Comparison of ENCODE assay signal across 8 cellular contexts in genomic region chr1:51192213-51192843, GRCh38. TPM values are rescaled to one million over a fixed set of nuclear protein-coding genes. Genes with fewer than 3 reads are reported as not detected.
DNase-seq lines count a peak whose midpoint lies in the region; ATAC-seq, FAIRE-seq and TF ChIP-seq lines count a peak whose summit lies in the region.

No MANE protein-coding gene starts in this region.

- peaks cover 7% of the 10 kb centered on the region for H3K27me3 Mint-ChIP-seq in activated B cell treated with CpG ODN at 0.5 μM for 24 hours

- H3K4me3 Mint-ChIP-seq in activated B cell treated with CpG ODN at 0.5 μM for 24 hours = no peak overlapping the region

- 22% methylated on average over 3 of the region's 3 CpGs for WGBS in A549 (ENCODE audit: missing lambda C conversion rate)
- 32% methylated on average over 3 of the region's 3 CpGs for WGBS in right lobe of liver (ENCODE audit: insufficient coverage, low coverage, low lambda C conversion rate, missing lambda C conversion rate)

- no peaks in the 10 kb centered on the region for H3K36me3 ChIP-seq in right lobe of liver

- TF ChIP-seq RAD21 in A549 (conservative IDR thresholded peaks at IDR 0.05 in 1 of 2, IDR thresholded peaks at IDR 0.05 in 1 of 2) = peak; percentile 51 to 57; a peak in 3 of 5 replicates

- no peaks in the 10 kb centered on the region for H3K4me1 Mint-ChIP-seq in activated B cell treated with CpG ODN at 0.5 μM for 24 hours

- POLR2A ChIA-PET in A549 (lab: Yijun Ruan, JAX) = interaction anchor here (0.6 kb wide), 1 partner anchor 214 kb away, joined by 3 read pairs; no protein-coding TSS in a partner anchor
- POLR2A ChIA-PET in activated B cell treated with CpG ODN at 0.5 μM for 24 hours (lab: Charles Lee) = no interaction called here

- H3K4me1 ChIP-seq in A549 = no peaks in the 10 kb centered on the region
- no peaks in the 10 kb centered on the region for H3K4me1 ChIP-seq in right lobe of liver

- no peak overlapping the region for H3K4me2 ChIP-seq in A549

- intact Hi-C loops in activated B cell treated with CpG ODN at 0.5 μM for 24 hours (cut with micrococcal nuclease) (loop anchor here (1.0 kb wide), 1 partner anchor 105 kb away; no protein-coding TSS in a partner anchor), right lobe of liver (cut with DNase I) (loop anchor here in 1 of 2 donors (10.0 kb wide), 1 partner anchor 102 kb away; no protein-coding TSS in a partner anchor)

- DNase-seq in A549 (ENCODE audit: low read depth in 1 of 2, low spot score in 1 of 2) (peak; percentile 35 to 67), NCI-H2107 treated with DMSO at 0.1 percent for 48 hours (lab: John Stamatoyannopoulos, UW; ENCODE audit: unreplicated experiment) (peak; percentile 58), activated B cell treated with CpG ODN at 0.5 μM for 24 hours (peak; percentile 16), choroid plexus epithelial cell (ENCODE audit: low read depth) (peak; percentile 92), right lobe of liver (peak in 2 of 3 donors; percentile 38 to 55)
- DNase-seq in stimulated activated CD8-positive, alpha-beta memory T cell treated with anti-CD3 and anti-CD28 coated beads, Interleukin-12 subunit alpha, Interleukin-12 subunit beta, amount 100 ng/mL, for 24 hours (ENCODE audit: extremely low read depth) = peak; percentile 5

- TF ChIP-seq POLR2A in A549 (IDR thresholded peaks at IDR 0.05; ENCODE audit: low read length) = no peak
- TF ChIP-seq POLR2A in right lobe of liver (IDR thresholded peaks at IDR 0.05) = no peak

- H3K9me3 ChIP-seq in A549 = no peaks in the 10 kb centered on the region
- no peaks in the 10 kb centered on the region for H3K9me3 ChIP-seq in right lobe of liver

- TF ChIP-seq EP300 in A549 (IDR thresholded peaks at IDR 0.05) = no peak

- FAIRE-seq in A549 (lab: Jason Lieb, UNC) = no peak

- peak; percentile 77 to 83; a peak in 5 of 6 replicates for ATAC-seq in A549
- ATAC-seq in activated B cell treated with CpG ODN at 0.5 μM for 24 hours (ENCODE audit: low read depth) = peak; percentile 42
- ATAC-seq in right lobe of liver = peak; percentile 73 to 82 (median 79)
- ATAC-seq in HG03039 (IDR thresholded peaks at IDR 0.05; ENCODE audit: unreplicated experiment) = no peak

- H3K4me3 ChIP-seq in A549 (no peak overlapping the region), choroid plexus epithelial cell (ENCODE audit: low read depth, low read length) (no peak overlapping the region), right lobe of liver (no peak overlapping the region)

- no peaks in the 10 kb centered on the region for H3K9me3 Mint-ChIP-seq in activated B cell treated with CpG ODN at 0.5 μM for 24 hours

- H3K27me3 ChIP-seq in right lobe of liver = no peaks in the 10 kb centered on the region

- TF ChIP-seq CTCF in A549 (IDR thresholded peaks at IDR 0.05) = peak; percentile 76
- peak; percentile 80 for TF ChIP-seq CTCF in GM12873 (IDR thresholded peaks at IDR 0.05; ENCODE audit: insufficient read depth, low read depth, low read length, missing control alignments)
- peak; percentile 66 for TF ChIP-seq CTCF in activated B cell treated with CpG ODN at 0.5 μM for 24 hours (IDR thresholded peaks at IDR 0.05)
- TF ChIP-seq CTCF in choroid plexus epithelial cell (conservative IDR thresholded peaks at IDR 0.05; ENCODE audit: low read depth, low read length) = peak; percentile 85
- TF ChIP-seq CTCF in right lobe of liver (IDR thresholded peaks at IDR 0.05) = peak; percentile 61 to 88 (median 82)

- CTCF ChIA-PET in A549 (lab: Yijun Ruan, JAX) = interaction anchor here (0.5 to 2.6 kb wide), 19 partner anchors 9 to 443 kb away, joined by 3 to 13 read pairs (median 5); partner anchors contain the start of gene RNF11
- CTCF ChIA-PET in activated B cell treated with CpG ODN at 0.5 μM for 24 hours (lab: Charles Lee) = interaction anchor here (1.0 to 5.6 kb wide), 11 partner anchors 9 to 417 kb away, joined by 3 to 124 read pairs (median 4); no protein-coding TSS in a partner anchor

- no peak overlapping the region for H3K27ac Mint-ChIP-seq in activated B cell treated with CpG ODN at 0.5 μM for 24 hours

- no peak overlapping the region for H3K27ac ChIP-seq in A549
- H3K27ac ChIP-seq in right lobe of liver = no peak overlapping the region

- H3K36me3 Mint-ChIP-seq in activated B cell treated with CpG ODN at 0.5 μM for 24 hours (ENCODE audit: low read depth) = no peaks in the 10 kb centered on the region

TF ChIP-seq in A549, 52 proteins besides CTCF, POLR2A, EP300 and RAD21:
- no peak for TF ChIP-seq E2F6 (IDR thresholded peaks at IDR 0.05; ENCODE audit: borderline replicate concordance, low read depth)
- peak; percentile 47; the same call in 2 of the 3 replicates for TF ChIP-seq SMC3 (IDR thresholded peaks at IDR 0.05)
- TF ChIP-seq CEBPB (IDR thresholded peaks at IDR 0.05) = no peak
- TF ChIP-seq MAZ (IDR thresholded peaks at IDR 0.05; ENCODE audit: borderline replicate concordance, low read depth, low read length) = no peak
- TF ChIP-seq TFCP2L1 (CRISPR knock-in tag; IDR thresholded peaks at IDR 0.05) = no peak
- no peak for TF ChIP-seq ZC3H11A (IDR thresholded peaks at IDR 0.05)
- TF ChIP-seq BHLHE40 (IDR thresholded peaks at IDR 0.05; ENCODE audit: low read depth, low read length) = no peak

RNA-seq across cellular contexts. Expression of gene RNF11, which starts 43.7 kb away (rescaled TPM):
- polyA plus RNA-seq in A549 (2011; rRNA removed) = 56.8 and 66.8 TPM in 2 replicates
- polyA plus RNA-seq in A549 (2012; cell fraction: cytosol; rRNA removed) = 15.3 and 16.0 TPM in 2 replicates
- polyA plus RNA-seq in A549 (2012; cell fraction: nucleus; rRNA removed) = 3.2 and 6.6 TPM in 2 replicates
- polyA plus RNA-seq in A549 (2017; fragmentation: RNase III; extraction: RNeasy Plus Mini Kit Qiagen cat#74134 plus additional on column Dnase treatment) = 25.8 to 30.3 TPM (median 28.5 TPM) in 3 replicates
- 33.2 and 34.1 TPM in 2 replicates for polyA minus RNA-seq in A549 (2011; rRNA and poly(A)+ RNA removed)
- total RNA-seq in activated B cell treated with CpG ODN at 0.5 μM for 24 hours = 15.3 and 17.1 TPM in 2 replicates
- 10 to 100 TPM; 35.1 to 60.1 (median 50.0) TPM for total RNA-seq in right lobe of liver

Comparison
In these comparisons a context has a peak if more than half of its experiments do, and no peak if none do; other contexts are left out.
1. DNase-seq: peak in every context shown above with its lines; median percentile 92 in choroid plexus epithelial cell; 58 in NCI-H2107 treated with DMSO at 0.1 percent for 48 hours; 51 in A549; 46 in right lobe of liver; 16 in activated B cell treated with CpG ODN at 0.5 μM for 24 hours; 5 in stimulated activated CD8-positive, alpha-beta memory T cell treated with anti-CD3 and anti-CD28 coated beads, Interleukin-12 subunit alpha, Interleukin-12 subunit beta, amount 100 ng/mL, for 24 hours.